Comparison of ENCODE assay signal across 23 cellular contexts in the genomic region with DNA sequence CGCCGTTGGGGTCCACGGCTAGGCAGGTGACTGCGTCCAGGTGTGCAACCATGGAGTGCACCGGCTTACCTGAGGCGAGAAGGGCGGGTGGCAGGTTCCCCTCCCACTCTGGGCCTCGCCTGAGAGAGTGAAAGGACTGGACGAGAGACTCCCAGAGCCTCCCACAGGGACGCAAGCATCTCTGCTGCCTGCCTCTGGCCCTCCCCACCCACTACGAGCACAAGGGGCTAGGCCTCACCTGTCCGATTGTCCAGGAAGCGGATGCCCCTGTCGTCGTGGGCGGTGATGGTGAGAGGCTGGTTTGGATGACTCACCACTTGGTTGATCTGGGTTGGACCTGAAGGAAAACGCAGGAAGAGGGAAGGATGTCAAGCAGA. TPM values are rescaled to one million over a fixed set of nuclear protein-coding genes. Genes with fewer than 3 reads are reported as not detected.
DNase-seq lines count a peak whose midpoint lies in the region; ATAC-seq and TF ChIP-seq lines count a peak whose summit lies in the region.
"Had no signal": no experiment of that assay in that cellular context is flagged by ENCODE, and none has a peak within 500 bp of the region (broad histone marks: within the 10 kb centered on the region; RNA-seq: fewer than 3 reads in every experiment).

No MANE protein-coding gene starts in this region.

- no peaks in the 10 kb centered on the region for H3K9me3 Mint-ChIP-seq in activated B cell treated with CpG ODN at 0.5 μM for 24 hours
- no peaks in the 10 kb centered on the region for H3K9me3 Mint-ChIP-seq in type B pancreatic cell
- H3K9me3 Mint-ChIP-seq: activated naive CD8-positive, alpha-beta T cell treated with anti-CD3 and anti-CD28 coated beads, Interleukin-2, amount 50 U/mL, for 24 hours; CD8-positive, alpha-beta T cell; T-cell had no signal

- H3K4me3 ChIP-seq in epithelial cell of esophagus (ENCODE audit: low read length) = no peak overlapping the region
- H3K4me3 ChIP-seq: cardiac muscle cell, HAP-1, lower lobe of right lung, skin epidermis, thoracic aorta had no signal

- H3K36me3 Mint-ChIP-seq in activated B cell treated with CpG ODN at 0.5 μM for 24 hours (ENCODE audit: low read depth) (peaks cover 54% of the 10 kb centered on the region), type B pancreatic cell (peaks cover 4% of the 10 kb centered on the region)

- TF ChIP-seq CTCF in activated B cell treated with CpG ODN at 0.5 μM for 24 hours (IDR thresholded peaks at IDR 0.05) (no peak), epithelial cell of esophagus (IDR thresholded peaks at IDR 0.05; ENCODE audit: insufficient read depth, low read depth, low read length, missing control alignments) (no peak), type B pancreatic cell (conservative IDR thresholded peaks at IDR 0.05) (no peak)

- DNase-seq in Right ventricle myocardium inferior (ENCODE audit: missing footprints) = peak; percentile 44
- no peak for DNase-seq in left cardiac atrium
- DNase-seq in activated B cell treated with CpG ODN at 0.5 μM for 24 hours = no peak
- peak; percentile 41 for DNase-seq in epithelial cell of esophagus (ENCODE audit: low read depth)
- no peak for DNase-seq in type B pancreatic cell (ENCODE audit: extremely low spot score, unreplicated experiment)
- no peak for DNase-seq in central memory CD4-positive, alpha-beta T cell
- DNase-seq in activated CD4-positive, alpha-beta T cell treated with anti-CD3 and anti-CD28 coated beads, Interleukin-2, amount 50 U/mL, for 48 hours = no peak
- DNase-seq: ACHN; activated naive CD8-positive, alpha-beta T cell treated with anti-CD3 and anti-CD28 coated beads, Interleukin-2, amount 50 U/mL, for 24 hours; CD8-positive, alpha-beta T cell; effector CD4-positive, alpha-beta T cell; head of caudate nucleus; NCI-H1092 treated with DMSO at 0.1 percent for 48 hours; NCI-H2081 treated with DMSO at 0.1 percent for 48 hours; NCI-H510A; stimulated activated CD4-positive, alpha-beta T cell treated with anti-CD3 and anti-CD28 coated beads, Interleukin-4, amount 100 ng/mL, for 4 hours; T-cell had no signal

- H3K4me3 Mint-ChIP-seq in activated B cell treated with CpG ODN at 0.5 μM for 24 hours (peak overlapping the region; percentile 61), type B pancreatic cell (no peak overlapping the region)
- H3K4me3 Mint-ChIP-seq: activated naive CD8-positive, alpha-beta T cell treated with anti-CD3 and anti-CD28 coated beads, Interleukin-2, amount 50 U/mL, for 24 hours; CD8-positive, alpha-beta T cell; T-cell had no signal

- H3K27me3 Mint-ChIP-seq in activated B cell treated with CpG ODN at 0.5 μM for 24 hours (no peaks in the 10 kb centered on the region), type B pancreatic cell (no peaks in the 10 kb centered on the region)
- H3K27me3 Mint-ChIP-seq: activated naive CD8-positive, alpha-beta T cell treated with anti-CD3 and anti-CD28 coated beads, Interleukin-2, amount 50 U/mL, for 24 hours; T-cell had no signal

- intact Hi-C loops in Right ventricle myocardium inferior (cut with DNase I) (no loop called here), left cardiac atrium (cut with DNase I) (no loop called here), activated B cell treated with CpG ODN at 0.5 μM for 24 hours (cut with micrococcal nuclease) (no loop called here)

- H3K4me1 Mint-ChIP-seq in activated B cell treated with CpG ODN at 0.5 μM for 24 hours = peaks cover 65% of the 10 kb centered on the region
- H3K4me1 Mint-ChIP-seq in type B pancreatic cell (ENCODE audit: unreplicated experiment) = no peaks in the 10 kb centered on the region

- POLR2A ChIA-PET in activated B cell treated with CpG ODN at 0.5 μM for 24 hours (lab: Charles Lee) = interaction anchor here (1.0 to 2.5 kb wide), 4 partner anchors 9 to 390 kb away, joined by 3 to 50 read pairs (median 6); a partner anchor contains a TSS

- CTCF ChIA-PET in activated B cell treated with CpG ODN at 0.5 μM for 24 hours (lab: Charles Lee) = interaction anchor here (1.4 kb wide), 1 partner anchor 17 kb away, joined by 5 read pairs; no protein-coding TSS in a partner anchor

- ATAC-seq in Right ventricle myocardium inferior (no peak), left cardiac atrium (no peak), activated B cell treated with CpG ODN at 0.5 μM for 24 hours (ENCODE audit: low read depth) (no peak), HG03432 (IDR thresholded peaks at IDR 0.05; ENCODE audit: unreplicated experiment) (no peak)
- ATAC-seq: activated naive CD8-positive, alpha-beta T cell treated with anti-CD3 and anti-CD28 coated beads, Interleukin-2, amount 50 U/mL, for 24 hours; CD8-positive, alpha-beta T cell; lower lobe of right lung; T-cell had no signal

- H3K27ac Mint-ChIP-seq in activated B cell treated with CpG ODN at 0.5 μM for 24 hours = peak overlapping the region; percentile 47
- H3K27ac Mint-ChIP-seq in type B pancreatic cell = peak overlapping the region; percentile 44
- H3K27ac Mint-ChIP-seq: activated naive CD8-positive, alpha-beta T cell treated with anti-CD3 and anti-CD28 coated beads, Interleukin-2, amount 50 U/mL, for 24 hours had no signal

RNA-seq across cellular contexts. Expression of a gene that starts 5.1 kb away (rescaled TPM):
- total RNA-seq in Right ventricle myocardium inferior (9.6 TPM), left cardiac atrium (10 to 100 TPM; 14.9 to 18.0 TPM), activated B cell treated with CpG ODN at 0.5 μM for 24 hours (157 and 191 TPM in 2 replicates), type B pancreatic cell (ENCODE audit: low replicate concordance) (56.8 and 70.8 TPM in 2 replicates)

RNA-seq across cellular contexts. Expression of a gene that starts 23.9 kb away (rescaled TPM):
- 16.2 TPM for total RNA-seq in Right ventricle myocardium inferior
- total RNA-seq in left cardiac atrium = 10 to 100 TPM; 12.4 to 17.3 TPM
- 28.3 and 35.8 TPM in 2 replicates for total RNA-seq in activated B cell treated with CpG ODN at 0.5 μM for 24 hours
- 24.2 and 38.4 TPM in 2 replicates for total RNA-seq in type B pancreatic cell (ENCODE audit: low replicate concordance)

RNA-seq across cellular contexts. Expression of a gene that starts 24.3 kb away (rescaled TPM):
- total RNA-seq in Right ventricle myocardium inferior (51.4 TPM), left cardiac atrium (10 to 100 TPM; 37.2 to 61.9 TPM), activated B cell treated with CpG ODN at 0.5 μM for 24 hours (83.9 and 90.4 TPM in 2 replicates), type B pancreatic cell (ENCODE audit: low replicate concordance) (83.4 and 105 TPM in 2 replicates)

Comparison
In these comparisons a context has a peak if more than half of its experiments do, and no peak if none do; other contexts are left out.
1. DNase-seq: peak in Right ventricle myocardium inferior (single experiment) and epithelial cell of esophagus (single experiment); none in left cardiac atrium (single experiment), activated B cell treated with CpG ODN at 0.5 μM for 24 hours (single experiment), type B pancreatic cell (single experiment), central memory CD4-positive, alpha-beta T cell (single experiment) and activated CD4-positive, alpha-beta T cell treated with anti-CD3 and anti-CD28 coated beads, Interleukin-2, amount 50 U/mL, for 48 hours (0 of 2).